Comparison of ENCODE assay signal across 20 cellular contexts in genomic region chr5:139806111-139806510, GRCh38. TPM values are rescaled to one million over a fixed set of nuclear protein-coding genes. Genes with fewer than 3 reads are reported as not detected.
"Had no signal": no experiment of that assay in that cellular context is flagged by ENCODE, and none has a peak within 500 bp of the region (broad histone marks: within the 10 kb centered on the region; RNA-seq: fewer than 3 reads in every experiment).

No MANE protein-coding gene starts in this region.

- H3K4me3 ChIP-seq: adrenal gland, cardiac muscle cell, colonic mucosa, heart left ventricle, psoas muscle, right lobe of liver, smooth muscle cell, stomach had no signal

- H3K36me3 ChIP-seq: adrenal gland, cardiac muscle cell, colonic mucosa, heart left ventricle, right lobe of liver, stomach, WERI-Rb-1 had no signal

- H3K27me3 ChIP-seq: adrenal gland, colonic mucosa, foreskin keratinocyte, right lobe of liver had no signal

- DNase-seq: activated CD4-positive, alpha-beta T cell treated with anti-CD3 and anti-CD28 coated beads for 1 hour; activated CD8-positive, alpha-beta memory T cell treated with anti-CD3 and anti-CD28 coated beads for 24 hours; activated CD8-positive, alpha-beta memory T cell treated with anti-CD3 and anti-CD28 coated beads, Interleukin-2, amount 50 U/mL, for 48 hours; activated gamma-delta T cell treated with Interleukin-2 at 50 U/mL for 16 hours; activated T-cell treated with anti-CD3 and anti-CD28 coated beads, Interleukin-2, amount 50 U/mL, for 48 hours; adrenal gland; colonic mucosa; foreskin keratinocyte; stimulated activated CD4-positive, alpha-beta T cell treated with anti-CD3 and anti-CD28 coated beads, Interleukin-4, amount 100 ng/mL, for 24 hours; stomach; T-helper 17 cell had no signal

- H3K4me1 ChIP-seq: adrenal gland, colonic mucosa, foreskin keratinocyte, heart left ventricle, psoas muscle, right lobe of liver, stomach had no signal

- H3K9me3 ChIP-seq: adrenal gland, colonic mucosa, heart left ventricle, psoas muscle, right lobe of liver, stomach had no signal

- H3K27ac ChIP-seq: adrenal gland, cardiac muscle cell, colonic mucosa, foreskin keratinocyte, heart left ventricle, psoas muscle, right lobe of liver, stomach, WERI-Rb-1 had no signal

- ATAC-seq: activated naive CD4-positive, alpha-beta T cell treated with anti-CD3 and anti-CD28 coated beads, Interleukin-2, amount 50 U/mL, for 72 hours; foreskin keratinocyte; heart left ventricle; psoas muscle; right lobe of liver; stimulated activated effector memory CD8-positive, alpha-beta T cell treated with anti-CD3 and anti-CD28 coated beads, Interleukin-12 subunit alpha, Interleukin-12 subunit beta, amount 100 ng/mL, for 72 hours; T-helper 17 cell had no signal

RNA-seq across cellular contexts. Expression of gene PSD2, which starts 10.5 kb away (rescaled TPM):
- total RNA-seq: activated naive CD4-positive, alpha-beta T cell treated with anti-CD3 and anti-CD28 coated beads, Interleukin-2, amount 50 U/mL, for 72 hours; epithelial cell of proximal tubule; foreskin keratinocyte had no signal
